ENCODE assay signal across 1 cellular context in the genomic region with DNA sequence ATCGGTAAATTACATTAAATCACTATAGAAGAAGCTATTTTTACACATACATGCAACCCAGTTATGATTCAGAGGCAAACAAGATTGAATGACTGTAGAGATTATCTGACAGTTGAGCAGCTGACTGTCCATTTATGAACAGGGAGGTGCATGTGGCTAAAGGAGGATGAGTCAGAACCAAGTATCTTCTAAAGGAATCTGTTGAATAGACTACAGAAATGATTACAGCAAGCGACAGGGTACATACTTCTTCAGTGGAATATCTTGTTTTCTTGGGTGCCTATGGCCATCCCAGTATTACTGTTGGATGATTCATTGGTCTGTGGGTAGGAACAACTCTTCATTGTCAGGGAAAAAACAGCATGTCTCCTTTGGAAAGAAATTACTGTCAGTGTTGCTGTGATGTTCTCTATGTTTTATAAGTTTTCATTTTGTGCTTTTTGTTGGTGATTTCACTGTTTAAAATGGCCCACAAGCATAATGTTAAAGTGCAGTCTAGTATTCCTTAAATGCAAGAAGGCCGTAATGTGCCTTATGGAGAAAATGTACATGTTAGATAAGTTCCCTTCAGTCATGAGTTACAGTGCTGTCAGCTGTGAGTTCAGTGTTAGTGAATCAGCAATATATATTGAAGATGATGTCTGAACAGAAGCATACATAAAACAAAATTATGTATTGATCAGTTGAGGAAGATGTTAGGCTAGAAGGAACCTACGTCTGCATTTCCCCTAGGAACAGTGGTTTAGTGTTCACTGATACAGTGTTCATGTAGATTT.
TF ChIP-seq lines count a peak whose summit lies in the region.

No MANE protein-coding gene starts in this region.

TF ChIP-seq in WTC11, 78 proteins besides CTCF, POLR2A, EP300 and RAD21 (continued from another document):
- TF ChIP-seq, protein P1, sequence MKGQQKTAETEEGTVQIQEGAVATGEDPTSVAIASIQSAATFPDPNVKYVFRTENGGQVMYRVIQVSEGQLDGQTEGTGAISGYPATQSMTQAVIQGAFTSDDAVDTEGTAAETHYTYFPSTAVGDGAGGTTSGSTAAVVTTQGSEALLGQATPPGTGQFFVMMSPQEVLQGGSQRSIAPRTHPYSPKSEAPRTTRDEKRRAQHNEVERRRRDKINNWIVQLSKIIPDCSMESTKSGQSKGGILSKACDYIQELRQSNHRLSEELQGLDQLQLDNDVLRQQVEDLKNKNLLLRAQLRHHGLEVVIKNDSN (CRISPR knock-in tag; IDR thresholded peaks at IDR 0.05), result no peak
- TF ChIP-seq NFYB (CRISPR knock-in tag; conservative IDR thresholded peaks at IDR 0.05; ENCODE audit: low read depth) (no peak), SOX15 (CRISPR knock-in tag; IDR thresholded peaks at IDR 0.05) (no peak), JAZF1 (CRISPR knock-in tag; IDR thresholded peaks at IDR 0.05) (no peak), FOXP1 (CRISPR knock-in tag; IDR thresholded peaks at IDR 0.05; ENCODE audit: borderline replicate concordance) (no peak), ERG (CRISPR knock-in tag; IDR thresholded peaks at IDR 0.05) (no peak), JUN (CRISPR knock-in tag; IDR thresholded peaks at IDR 0.05) (no peak), ZNF512 (CRISPR knock-in tag; IDR thresholded peaks at IDR 0.05; ENCODE audit: borderline replicate concordance) (no peak), ZNF396 (CRISPR knock-in tag; IDR thresholded peaks at IDR 0.05; ENCODE audit: borderline replicate concordance) (no peak)
- TF ChIP-seq, protein P2, sequence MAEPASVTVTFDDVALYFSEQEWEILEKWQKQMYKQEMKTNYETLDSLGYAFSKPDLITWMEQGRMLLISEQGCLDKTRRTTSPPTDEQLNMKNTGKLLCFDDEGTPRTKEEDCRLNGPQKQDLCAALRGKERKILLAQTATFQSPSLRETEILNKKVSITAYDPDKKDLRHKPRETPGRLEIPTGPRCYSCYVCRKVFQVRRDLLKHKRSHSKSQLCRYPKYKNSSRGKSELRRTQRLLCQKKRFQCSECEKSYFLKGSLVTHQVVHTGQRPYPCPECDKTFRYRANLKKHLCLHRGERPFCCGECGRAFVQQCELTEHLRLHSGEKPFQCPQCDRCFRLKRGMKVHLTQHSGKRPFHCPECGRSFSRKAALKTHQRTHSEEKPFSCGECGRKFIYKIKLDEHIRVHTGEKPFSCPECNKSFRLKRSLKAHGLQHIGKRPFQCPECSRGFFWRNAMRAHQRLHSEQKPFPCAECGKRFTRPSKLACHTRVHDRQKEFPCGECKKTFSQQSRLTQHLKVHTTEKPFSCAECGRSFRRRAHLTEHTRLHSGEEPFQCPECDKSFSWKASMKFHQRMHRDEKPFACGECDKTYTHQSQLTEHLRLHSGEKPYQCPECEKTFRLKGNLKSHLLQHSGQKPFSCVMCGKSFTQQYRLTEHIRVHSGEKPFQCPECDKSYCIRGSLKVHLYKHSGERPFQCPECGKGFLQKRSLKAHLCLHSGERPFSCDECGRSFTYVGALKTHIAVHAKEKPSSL (CRISPR knock-in tag; conservative IDR thresholded peaks at IDR 0.05), result no peak
